8 cellular contexts compared by ENCODE assay signal in genomic region chr13:46552888-46553520, GRCh38. TPM values are rescaled to one million over a fixed set of nuclear protein-coding genes. Genes with fewer than 3 reads are reported as not detected.
DNase-seq lines count a peak whose midpoint lies in the region; ATAC-seq, FAIRE-seq and TF ChIP-seq lines count a peak whose summit lies in the region.

Gene LRCH1 (plus strand): TSS chr13:46553170. CDS start chr13:46553397, 227 bp downstream.

- no peaks in the 10 kb centered on the region for H3K27me3 ChIP-seq in ascending aorta
- no peaks in the 10 kb centered on the region for H3K27me3 ChIP-seq in right cardiac atrium (ENCODE audit: control insufficient read depth, insufficient read depth)
- H3K27me3 ChIP-seq in aorta (ENCODE audit: control insufficient read depth in 1 of 2, insufficient read depth in 2 of 2, low read length in 1 of 2), result no peaks in the 10 kb centered on the region

- H3K27ac ChIP-seq in ascending aorta (peak within 1 kb of the TSS; percentile 95 to 96), right cardiac atrium (ENCODE audit: low read length) (peak within 1 kb of the TSS; percentile 87), aorta (ENCODE audit: low read depth in 1 of 2, low read length in 2 of 2) (peak within 1 kb of the TSS; percentile 48 to 73)

- H3K4me3 ChIP-seq in ascending aorta (peak within 1 kb of the TSS; percentile 90 to 100), right cardiac atrium (ENCODE audit: low read length) (peak within 1 kb of the TSS; percentile 79), aorta (ENCODE audit: low read length in 2 of 2) (peak within 1 kb of the TSS; percentile 68 to 98)

- peak; percentile 87 for FAIRE-seq in GM12891 (lab: Jason Lieb, UNC)

- ATAC-seq in HG02870 (IDR thresholded peaks at IDR 0.05; ENCODE audit: unreplicated experiment) (peak; percentile 65), right cardiac atrium (peak; percentile 96), aorta (ENCODE audit: low FRiP score) (peak; percentile 93)

- DNase-seq in GM12891 (ENCODE audit: insufficient read length, low spot score), result peak; percentile 83
- DNase-seq in NCI-H2029 treated with DMSO at 0.1 percent for 48 hours (lab: John Stamatoyannopoulos, UW), result peak; percentile 31
- peak; percentile 82 for DNase-seq in T-helper 9 cell
- peak; percentile 69 to 94 for DNase-seq in ascending aorta (ENCODE audit: low spot score in 2 of 2)
- DNase-seq in right cardiac atrium, result peak; percentile 91 to 96 (median 96)
- peak; percentile 53 for DNase-seq in renal cortical epithelial cell (ENCODE audit: low read depth)
- DNase-seq in aorta, result peak; percentile 96

- intact Hi-C loops in ascending aorta (cut with DNase I), result loop anchor here (2.0 to 10.0 kb wide), 4 partner anchors 52 to 244 kb away; partner anchors contain the start of gene ESD
- intact Hi-C loops in right cardiac atrium (cut with DNase I), result loop anchor here in 3 of 4 donors (5.0 kb wide), 3 partner anchors 61 to 169 kb away; no protein-coding TSS in a partner anchor
- intact Hi-C loops in aorta (cut with DNase I), result loop anchor here (2.0 to 10.0 kb wide), 4 partner anchors 52 to 124 kb away; no protein-coding TSS in a partner anchor

- H3K4me1 ChIP-seq in ascending aorta (peaks cover 2 to 10% of the 10 kb centered on the region in 2 donors), right cardiac atrium (ENCODE audit: control insufficient read depth, insufficient read depth, low read length) (peaks cover 7% of the 10 kb centered on the region), aorta (ENCODE audit: control insufficient read depth in 1 of 2, insufficient read depth in 2 of 2, low read length in 2 of 2) (no peaks in the 10 kb centered on the region)

- H3K36me3 ChIP-seq in ascending aorta (no peaks in the 10 kb centered on the region), aorta (ENCODE audit: control insufficient read depth in 1 of 2, insufficient read depth in 2 of 2, low read length in 1 of 2) (no peaks in the 10 kb centered on the region)

- WGBS in right cardiac atrium, result under 1% methylated on average over 60 of the region's 66 CpGs
- 0 to 1% methylated on average over 26 to 66 of the region's 66 CpGs for WGBS in aorta, 2 donors

- H3K9me3 ChIP-seq in ascending aorta, result no peaks in the 10 kb centered on the region
- H3K9me3 ChIP-seq in right cardiac atrium (ENCODE audit: control insufficient read depth, low read length), result no peaks in the 10 kb centered on the region
- H3K9me3 ChIP-seq in aorta (ENCODE audit: control insufficient read depth, low read length), result no peaks in the 10 kb centered on the region

- TF ChIP-seq POLR2A in GM12891 (IDR thresholded peaks at IDR 0.05; ENCODE audit: low read depth, low read length), result no peak

- TF ChIP-seq CTCF in ascending aorta (IDR thresholded peaks at IDR 0.05), result no peak

TF ChIP-seq in GM12891, 5 proteins besides CTCF, POLR2A, EP300 and RAD21:
- TF ChIP-seq POU2F2 (IDR thresholded peaks at IDR 0.05; ENCODE audit: low read depth, low read length) (no peak), TAF1 (IDR thresholded peaks at IDR 0.05; ENCODE audit: low read depth, low read length) (peak; percentile 31; the same call in 1 of the 2 replicates)

RNA-seq across cellular contexts. Expression of gene LRCH1, which starts in this region (rescaled TPM):
- 19.9 TPM for polyA plus RNA-seq in GM12891 (2012; ENCODE audit: low read depth, missing spikeins)
- 45.4 TPM for total RNA-seq in ascending aorta
- 10 to 100 TPM; 10.1 to 11.4 (median 10.7) TPM for total RNA-seq in right cardiac atrium
- polyA plus RNA-seq in right cardiac atrium, result 4.8 TPM
- 14.4 and 22.0 TPM in 2 replicates for total RNA-seq in renal cortical epithelial cell
- 10 to 100 TPM; 44.4 to 46.5 TPM for total RNA-seq in aorta
- 10 to 100 TPM; 12.3 to 13.1 TPM for polyA plus RNA-seq in aorta

Comparison
In these comparisons a context has a peak if more than half of its experiments do, and no peak if none do; other contexts are left out.
1. Peak in every context shown above with its lines: DNase-seq, ATAC-seq, H3K4me3 ChIP-seq and H3K27ac ChIP-seq.
2. DNase-seq: peak in every context shown above with its lines; median percentile 96 in right cardiac atrium; 96 in aorta; 83 in GM12891; 82 in T-helper 9 cell; 82 in ascending aorta; 53 in renal cortical epithelial cell; 31 in NCI-H2029 treated with DMSO at 0.1 percent for 48 hours.